ENCODE assay signal across 27 cellular contexts in genomic region chr3:179503152-179503551, GRCh38.
"Had no signal": no experiment of that assay in that cellular context is flagged by ENCODE, and none has a peak within 500 bp of the region (broad histone marks: within the 10 kb centered on the region; RNA-seq: fewer than 3 reads in every experiment).

No MANE protein-coding gene starts in this region.

- FAIRE-seq: urothelium cell line had no signal

- H3K36me3 ChIP-seq: stomach, suprapubic skin, thoracic aorta, thyroid gland, tibial artery, tibial nerve, transverse colon, upper lobe of left lung, upper lobe of right lung, uterus, vagina had no signal

- H3K4me3 ChIP-seq: stomach, suprapubic skin, testis, thoracic aorta, thyroid gland, tibial artery, tibial nerve, transverse colon, upper lobe of left lung, upper lobe of right lung, uterus, vagina had no signal

- H3K4me1 ChIP-seq: stomach, suprapubic skin, testis, thyroid gland, tibial artery, tibial nerve, transverse colon, upper lobe of left lung, upper lobe of right lung, uterus, vagina had no signal

- DNase-seq: stimulated activated CD4-positive, alpha-beta T cell treated with anti-CD3 and anti-CD28 coated beads, Interleukin-2, amount 100 ng/mL, for 48 hours; stimulated activated CD4-positive, alpha-beta T cell treated with anti-CD3 and anti-CD28 coated beads, Interleukin-4, amount 100 ng/mL, for 1 hour; stimulated activated CD4-positive, alpha-beta T cell treated with anti-CD3 and anti-CD28 coated beads, Interleukin-4, amount 100 ng/mL, for 24 hours; stimulated activated CD4-positive, alpha-beta T cell treated with anti-CD3 and anti-CD28 coated beads, Interleukin-4, amount 100 ng/mL, for 4 hours; stimulated activated CD8-positive, alpha-beta memory T cell treated with anti-CD3 and anti-CD28 coated beads, Interleukin-4, amount 100 ng/mL, for 48 hours; stimulated activated naive B cell treated with anti-CD40 and anti-IgM and Interleukin-4, amounts not matched to agents 10 μg/mL and 1 μg/mL and 100 μg/mL, for 72 hours; stimulated activated naive CD4-positive, alpha-beta T cell; stimulated activated naive CD4-positive, alpha-beta T cell treated with Interleukin-2 at 50 U/mL for 16 hours; stimulated activated naive CD8-positive, alpha-beta T cell treated with anti-CD3 and anti-CD28 coated beads, Interleukin-15, amount 100 ng/mL, for 72 hours; stimulated activated naive CD8-positive, alpha-beta T cell treated with anti-CD3 and anti-CD28 coated beads, Interleukin-15, Interleukin-2, amounts not matched to agents 100 U/mL and 50 U/mL, for 24 hours; stomach; substantia nigra; testis; thyroid gland; tibial artery; transverse colon; trophoblast cell; upper lobe of left lung; upper lobe of right lung; uterus had no signal

- H3K9me3 ChIP-seq: suprapubic skin, testis, thoracic aorta, thyroid gland, tibial artery, tibial nerve, transverse colon, upper lobe of left lung, upper lobe of right lung, uterus, vagina had no signal

- H3K27ac ChIP-seq: stomach, suprapubic skin, testis, thoracic aorta, thyroid gland, tibial artery, tibial nerve, transverse colon, upper lobe of left lung, upper lobe of right lung, uterus, vagina had no signal

- ATAC-seq: stimulated activated effector memory CD8-positive, alpha-beta T cell treated with anti-CD3 and anti-CD28 coated beads, Interleukin-12 subunit alpha, Interleukin-12 subunit beta, amount 100 ng/mL, for 72 hours; stimulated activated memory B cell treated with anti-CD40 and anti-IgM and Interleukin-4, amounts not matched to agents 10 μg/mL and 1 μg/mL and 100 μg/mL, for 72 hours; stimulated activated naive B cell treated with anti-CD40 and anti-IgM and Interleukin-4, amounts not matched to agents 10 μg/mL and 1 μg/mL and 100 μg/mL, for 72 hours; stimulated activated naive CD8-positive, alpha-beta T cell treated with anti-CD3 and anti-CD28 coated beads, Interleukin-15, amount 100 ng/mL, for 72 hours; stimulated activated naive CD8-positive, alpha-beta T cell treated with anti-CD3 and anti-CD28 coated beads, Interleukin-15, Interleukin-2, amounts not matched to agents 100 U/mL and 50 U/mL, for 24 hours; upper lobe of right lung had no signal

- H3K27me3 ChIP-seq: stomach, suprapubic skin, testis, thyroid gland, tibial artery, tibial nerve, transverse colon, upper lobe of left lung, upper lobe of right lung, uterus, vagina had no signal
